9 cellular contexts compared by ENCODE assay signal in the genomic region with DNA sequence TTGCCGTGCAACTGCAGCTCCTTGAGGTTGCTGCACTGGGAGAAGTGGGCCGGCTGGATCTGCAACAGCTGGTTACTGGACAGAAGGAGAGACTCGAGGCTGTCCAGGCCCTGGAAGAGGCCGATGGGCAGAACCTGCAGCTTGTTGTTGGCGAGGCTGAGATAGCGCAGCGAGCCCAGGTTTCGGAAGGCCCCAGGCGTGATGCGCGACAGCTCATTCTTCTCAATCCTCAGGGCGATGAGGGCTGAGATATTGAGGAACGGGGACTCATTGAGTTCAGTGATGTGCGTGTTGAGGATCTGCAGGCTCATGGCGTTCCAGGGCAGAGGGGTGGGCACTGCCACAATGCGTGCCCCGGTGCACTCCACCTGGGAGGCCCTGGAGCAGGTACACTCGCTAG. TPM values are rescaled to one million over a fixed set of nuclear protein-coding genes. Genes with fewer than 3 reads are reported as not detected.
"Had no signal": no experiment of that assay in that cellular context is flagged by ENCODE, and none has a peak within 500 bp of the region (broad histone marks: within the 10 kb centered on the region; RNA-seq: fewer than 3 reads in every experiment).

No MANE protein-coding gene starts in this region.

- H3K4me2 ChIP-seq: GM23338 had no signal

- H3K4me3 ChIP-seq: GM23338, K562 had no signal

- FAIRE-seq: H1, H54, HTR-8/SVneo, K562 had no signal

- ATAC-seq: GM23338, K562 had no signal

- DNase-seq: H9, HCEC 1CT, KG1 had no signal

- H2AFZ ChIP-seq: GM23338 had no signal

RNA-seq across cellular contexts. Expression of a gene that starts 9.0 kb away (rescaled TPM):
- total RNA-seq: HT-29, K562 had no signal
- polyA plus RNA-seq: K562 had no signal

RNA-seq across cellular contexts. Expression of a gene that starts 9.4 kb away (rescaled TPM):
- total RNA-seq: H1, H9, HT-29, K562 had no signal
- polyA plus RNA-seq: K562 had no signal

RNA-seq across cellular contexts. Expression of a gene that starts 38.5 kb away (rescaled TPM):
- total RNA-seq: H9, HT-29 had no signal
